Comparison of ENCODE assay signal across 8 cellular contexts in genomic region chr2:90293806-90294205, GRCh38.
DNase-seq lines count a peak whose midpoint lies in the region; ATAC-seq, FAIRE-seq and TF ChIP-seq lines count a peak whose summit lies in the region.
"Not testable (repeated sequence)": the region's sequence is repeated elsewhere in the genome, so short reads cannot be mapped to it uniquely, and the experiment has no call there.

No MANE protein-coding gene starts in this region.

- not testable (repeated sequence) for H3K4me3 ChIP-seq in Peyer's patch; RWPE2 (ENCODE audit: severe bottlenecking); coronary artery; kidney (ENCODE audit: low read length in 2 of 2)

- H3K9me3 Mint-ChIP-seq in type B pancreatic cell, result not testable (repeated sequence)

- H3K9me3 ChIP-seq in Peyer's patch; RWPE2 (ENCODE audit: severe bottlenecking); kidney (ENCODE audit: control insufficient read depth in 1 of 2, low read length in 2 of 2): not testable (repeated sequence)

- not testable (repeated sequence) for H3K4me1 ChIP-seq in Peyer's patch; RWPE2 (ENCODE audit: insufficient read depth, poor library complexity, severe bottlenecking); kidney (ENCODE audit: control insufficient read depth in 1 of 2, insufficient read depth in 1 of 2, low read depth in 1 of 2, low read length in 2 of 2)

- peak in 2 of 3 donors; percentile 9 to 45 for DNase-seq in Peyer's patch
- DNase-seq in RWPE2 (ENCODE audit: low spot score), result peak; percentile 33
- DNase-seq in coronary artery (ENCODE audit: low spot score), result peak; percentile 12
- DNase-seq in Right ventricle myocardium superior, result peak; percentile 37
- DNase-seq in cardiac septum (ENCODE audit: low spot score), result peak; percentile 76
- peak; percentile 1 for DNase-seq in islet precursor cell
- peak; percentile 49 for DNase-seq in kidney
- peak; percentile 64 for DNase-seq in type B pancreatic cell (ENCODE audit: extremely low spot score, unreplicated experiment)

- H3K27me3 Mint-ChIP-seq in type B pancreatic cell, result not testable (repeated sequence)

- not testable (repeated sequence) for H3K27me3 ChIP-seq in Peyer's patch; RWPE2 (ENCODE audit: insufficient read depth, poor library complexity, severe bottlenecking)

- not testable (repeated sequence) for H3K36me3 ChIP-seq in Peyer's patch; RWPE2 (ENCODE audit: low read depth); kidney (ENCODE audit: control insufficient read depth in 1 of 2, insufficient read depth in 2 of 2, low read length in 2 of 2)

- TF ChIP-seq POLR2A in Peyer's patch (IDR thresholded peaks at IDR 0.05), result not testable (repeated sequence)

- intact Hi-C loops in Right ventricle myocardium superior (cut with DNase I); cardiac septum (cut with DNase I); kidney (cut with DNase I): not testable (repeated sequence)

- H3K27ac ChIP-seq in Peyer's patch; RWPE2 (ENCODE audit: poor library complexity, severe bottlenecking); coronary artery; kidney (ENCODE audit: low read depth in 2 of 2, low read length in 2 of 2): not testable (repeated sequence)

- not testable (repeated sequence) for H3K9ac ChIP-seq in kidney (ENCODE audit: low read length in 2 of 2)

- not testable (repeated sequence) for FAIRE-seq in kidney (lab: Jason Lieb, UNC)

- not testable (repeated sequence) for H3K27ac Mint-ChIP-seq in type B pancreatic cell

- H3K4me3 Mint-ChIP-seq in type B pancreatic cell, result not testable (repeated sequence)

- not testable (repeated sequence) for ATAC-seq in RWPE2 (ENCODE audit: low read depth); Right ventricle myocardium superior (ENCODE audit: poor library complexity)

- not testable (repeated sequence) for H3K4me1 Mint-ChIP-seq in type B pancreatic cell (ENCODE audit: unreplicated experiment)

- not testable (repeated sequence) for TF ChIP-seq CTCF in Peyer's patch (IDR thresholded peaks at IDR 0.05); RWPE2 (IDR thresholded peaks at IDR 0.05; ENCODE audit: poor library complexity, severe bottlenecking); coronary artery (IDR thresholded peaks at IDR 0.05); kidney (IDR thresholded peaks at IDR 0.05; ENCODE audit: borderline replicate concordance, extremely low read depth, insufficient read depth); type B pancreatic cell (conservative IDR thresholded peaks at IDR 0.05)

- not testable (repeated sequence) for H3K36me3 Mint-ChIP-seq in type B pancreatic cell

Comparison
In these comparisons a context has a peak if more than half of its experiments do, and no peak if none do; other contexts are left out.
1. DNase-seq: peak in every context shown above with its lines; median percentile 76 in cardiac septum; 64 in type B pancreatic cell; 49 in kidney; 37 in Right ventricle myocardium superior; 33 in RWPE2; 27 in Peyer's patch; 12 in coronary artery; 1 in islet precursor cell.